Comparison of ENCODE assay signal across 8 cellular contexts in the genomic region with DNA sequence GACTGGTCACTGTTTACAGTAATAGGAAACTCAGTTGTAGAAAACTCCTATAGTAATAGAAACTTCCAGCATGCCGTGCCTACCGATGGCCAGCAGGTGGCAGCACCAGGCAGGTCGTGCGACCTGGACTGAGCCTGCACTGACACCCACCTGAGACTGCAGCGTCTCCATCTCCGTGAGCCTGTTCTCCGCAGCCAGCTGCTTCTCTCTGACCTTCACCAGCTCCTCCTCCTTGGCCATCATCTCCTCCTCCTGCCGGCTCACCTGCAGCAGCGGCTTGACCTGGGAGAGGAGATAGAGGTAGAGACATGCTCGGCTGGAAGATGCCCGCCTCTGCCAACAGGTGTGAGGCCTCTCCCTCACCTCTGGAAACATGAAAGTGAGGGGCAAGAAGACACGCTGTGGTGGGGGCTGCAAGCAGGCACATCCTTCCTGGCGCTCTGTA. TPM values are rescaled to one million over a fixed set of nuclear protein-coding genes. Genes with fewer than 3 reads are reported as not detected.
A peak's percentile ranks its signal among the peaks of the same experiment; 100 is the strongest.
DNase-seq lines count a peak whose midpoint lies in the region; ATAC-seq and TF ChIP-seq lines count a peak whose summit lies in the region.

No MANE protein-coding gene starts in this region.

- peaks cover 8% of the 10 kb centered on the region for H3K4me1 Mint-ChIP-seq in activated CD4-positive, alpha-beta T cell treated with anti-CD3 and anti-CD28 coated beads, Interleukin-2, amount 10 ng/mL, durations not matched to agents 24 days and 14 days
- peaks cover 23% of the 10 kb centered on the region for H3K4me1 Mint-ChIP-seq in chondrocyte (ENCODE audit: low read depth)

- H3K9me3 Mint-ChIP-seq in activated CD4-positive, alpha-beta T cell treated with anti-CD3 and anti-CD28 coated beads, Interleukin-2, amount 10 ng/mL, durations not matched to agents 24 days and 14 days, result no peaks in the 10 kb centered on the region
- no peaks in the 10 kb centered on the region for H3K9me3 Mint-ChIP-seq in chondrocyte (ENCODE audit: low read depth)

- peaks cover 76% of the 10 kb centered on the region for H3K36me3 Mint-ChIP-seq in activated CD4-positive, alpha-beta T cell treated with anti-CD3 and anti-CD28 coated beads, Interleukin-2, amount 10 ng/mL, durations not matched to agents 24 days and 14 days (ENCODE audit: low read depth)
- H3K36me3 Mint-ChIP-seq in chondrocyte (ENCODE audit: low read depth), result peaks cover 67% of the 10 kb centered on the region

- intact Hi-C loops in activated CD4-positive, alpha-beta T cell treated with anti-CD3 and anti-CD28 coated beads, Interleukin-2, amount 10 ng/mL, durations not matched to agents 24 days and 14 days (cut with micrococcal nuclease), result loop anchor here (1.0 kb wide), 2 partner anchors 87 to 169 kb away; no protein-coding TSS in a partner anchor

- H3K27me3 Mint-ChIP-seq in activated CD4-positive, alpha-beta T cell treated with anti-CD3 and anti-CD28 coated beads, Interleukin-2, amount 10 ng/mL, durations not matched to agents 24 days and 14 days, result no peaks in the 10 kb centered on the region
- H3K27me3 Mint-ChIP-seq in chondrocyte (ENCODE audit: low read depth), result no peaks in the 10 kb centered on the region

- peak; percentile 94 for TF ChIP-seq CTCF in AG09319 (IDR thresholded peaks at IDR 0.05; ENCODE audit: low read depth, low read length)
- peak; percentile 88 for TF ChIP-seq CTCF in GM20000 (IDR thresholded peaks at IDR 0.05; ENCODE audit: extremely low read depth, missing control alignments)
- peak; percentile 97 for TF ChIP-seq CTCF in chondrocyte (IDR thresholded peaks at IDR 0.05)

- peak; percentile 76 for ATAC-seq in left lobe of liver

- H3K4me3 Mint-ChIP-seq in activated CD4-positive, alpha-beta T cell treated with anti-CD3 and anti-CD28 coated beads, Interleukin-2, amount 10 ng/mL, durations not matched to agents 24 days and 14 days, result no peak overlapping the region
- H3K4me3 Mint-ChIP-seq in chondrocyte (ENCODE audit: unreplicated experiment), result no peak overlapping the region

- H3K27ac Mint-ChIP-seq in activated CD4-positive, alpha-beta T cell treated with anti-CD3 and anti-CD28 coated beads, Interleukin-2, amount 10 ng/mL, durations not matched to agents 24 days and 14 days, result peak overlapping the region; percentile 34
- H3K27ac Mint-ChIP-seq in chondrocyte (ENCODE audit: unreplicated experiment), result peak overlapping the region; percentile 71

- peak; percentile 24 for DNase-seq in AG09319 (ENCODE audit: extremely low read depth, low read depth)
- DNase-seq in GM20000 (ENCODE audit: low spot score), result peak; percentile 88
- peak; percentile 20 for DNase-seq in NCI-H345 treated with DMSO at 0.1 percent for 48 hours (lab: John Stamatoyannopoulos, UW; ENCODE audit: unreplicated experiment)
- peak; percentile 94 for DNase-seq in activated CD4-positive, alpha-beta T cell treated with anti-CD3 and anti-CD28 coated beads, Interleukin-2, amount 10 ng/mL, durations not matched to agents 24 days and 14 days
- DNase-seq in chondrocyte (ENCODE audit: low spot score), result no peak
- DNase-seq in left lobe of liver (ENCODE audit: low spot score), result peak; percentile 76
- peak; percentile 64 to 81 for DNase-seq in stimulated activated CD4-positive, alpha-beta T cell treated with anti-CD3 and anti-CD28 coated beads, Interleukin-4, amount 100 ng/mL, for 48 hours (ENCODE audit: low read depth in 2 of 2)
- DNase-seq in amniotic stem cell (lab: John Stamatoyannopoulos, UW), result no peak

RNA-seq across cellular contexts. Expression of a gene that starts 48.5 kb away (rescaled TPM):
- 36.2 and 37.3 TPM in 2 replicates for total RNA-seq in activated CD4-positive, alpha-beta T cell treated with anti-CD3 and anti-CD28 coated beads, Interleukin-2, amount 10 ng/mL, durations not matched to agents 24 days and 14 days
- 16.7 to 38.4 TPM (median 16.9 TPM) in 3 replicates for total RNA-seq in chondrocyte
- 99.8 TPM for total RNA-seq in left lobe of liver

Comparison
In these comparisons a context has a peak if more than half of its experiments do, and no peak if none do; other contexts are left out.
1. DNase-seq: peak in AG09319 (single experiment), GM20000 (single experiment), NCI-H345 treated with DMSO at 0.1 percent for 48 hours (single experiment), activated CD4-positive, alpha-beta T cell treated with anti-CD3 and anti-CD28 coated beads, Interleukin-2, amount 10 ng/mL, durations not matched to agents 24 days and 14 days (single experiment), left lobe of liver (single experiment) and stimulated activated CD4-positive, alpha-beta T cell treated with anti-CD3 and anti-CD28 coated beads, Interleukin-4, amount 100 ng/mL, for 48 hours (2 of 2); none in chondrocyte (single experiment) and amniotic stem cell (single experiment).
2. Peak in every context shown above with its lines, with median percentiles within 50 percentile points of each other: CTCF ChIP-seq.